In the genomic region with DNA sequence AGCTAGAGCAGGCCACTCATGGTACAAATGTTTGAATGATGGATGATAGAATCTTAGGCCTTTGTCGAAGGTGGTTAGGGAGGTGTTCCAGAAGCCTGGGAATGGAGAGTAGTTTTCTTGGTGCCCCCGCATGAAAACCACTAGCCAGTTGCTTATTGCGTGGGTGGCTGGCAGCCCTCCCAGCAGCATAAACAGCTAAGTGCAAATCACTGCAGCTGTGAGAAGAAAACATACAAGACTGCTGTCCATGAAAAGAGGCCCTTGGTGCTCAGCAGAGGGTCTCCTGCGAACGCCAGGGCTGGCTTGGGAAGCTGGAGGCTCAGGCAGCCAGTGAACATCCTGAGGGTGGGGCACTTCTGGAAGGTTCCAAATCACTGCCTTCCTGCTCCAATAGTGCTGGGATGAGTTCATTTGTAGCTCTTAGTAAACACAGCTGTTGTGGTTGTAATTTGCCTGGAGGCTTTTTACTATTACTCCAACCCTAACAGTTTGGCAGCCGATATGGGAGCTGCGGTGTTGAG, we compare ENCODE assay signal across 11 cellular contexts.
DNase-seq lines count a peak whose midpoint lies in the region; TF ChIP-seq lines count a peak whose summit lies in the region.
"Had no signal": no experiment of that assay in that cellular context is flagged by ENCODE, and none has a peak within 500 bp of the region (broad histone marks: within the 10 kb centered on the region; RNA-seq: fewer than 3 reads in every experiment).

No MANE protein-coding gene starts in this region.

- no peak overlapping the region for H3K4me2 ChIP-seq in mammary epithelial cell (ENCODE audit: insufficient read depth, low read depth, low read length)
- no peak overlapping the region for H3K4me2 ChIP-seq in PC-9
- H3K4me2 ChIP-seq: A549 had no signal

- intact Hi-C loops in mammary epithelial cell (cut with micrococcal nuclease), result no loop called here
- intact Hi-C loops in PC-9 (cut with micrococcal nuclease; ENCODE audit: unreplicated experiment), result no loop called here

- H2AFZ ChIP-seq in mammary epithelial cell (ENCODE audit: low read depth, low read length) (no peak overlapping the region), PC-9 (no peak overlapping the region)

- H3K9me3 ChIP-seq in mammary epithelial cell (replicated peaks; ENCODE audit: insufficient read depth, low read length) (no peaks in the 10 kb centered on the region), PC-9 (ENCODE audit: insufficient read depth, low read depth) (no peaks in the 10 kb centered on the region)
- H3K9me3 ChIP-seq: A549 had no signal

- 23% methylated on average over 7 of the region's 7 CpGs for WGBS in mammary epithelial cell (ENCODE audit: low coverage, missing lambda C conversion rate)

- POLR2A ChIA-PET in PC-9 (lab: Charles Lee; ENCODE audit: unreplicated experiment), result no interaction called here

- TF ChIP-seq CTCF in mammary epithelial cell (conservative IDR thresholded peaks at IDR 0.05 in 1 of 2, IDR thresholded peaks at IDR 0.05 in 1 of 2; ENCODE audit: extremely low read depth in 1 of 2, insufficient read depth in 1 of 2, low read depth in 1 of 2, low read length in 2 of 2) (no peak), PC-9 (conservative IDR thresholded peaks at IDR 0.05) (no peak)

- H3K9ac ChIP-seq in mammary epithelial cell (ENCODE audit: insufficient read depth, low read length), result no peak overlapping the region

- no peaks in the 10 kb centered on the region for H3K27me3 ChIP-seq in mammary epithelial cell (ENCODE audit: insufficient read depth, low read length)
- no peaks in the 10 kb centered on the region for H3K27me3 ChIP-seq in PC-9 (ENCODE audit: insufficient read depth, low read depth)

- peak; percentile 27 for DNase-seq in NCI-H748 (lab: John Stamatoyannopoulos, UW; ENCODE audit: unreplicated experiment)
- DNase-seq in NCI-H748 treated with DMSO at 0.1 percent for 48 hours (lab: John Stamatoyannopoulos, UW), result no peak
- peak; percentile 85 for DNase-seq in mammary epithelial cell
- DNase-seq in left kidney (ENCODE audit: low read depth, low spot score), result peak; percentile 41
- no peak for DNase-seq in PC-9
- DNase-seq in NCI-H1105 (lab: John Stamatoyannopoulos, UW), result no peak
- no peak for DNase-seq in NCI-H524 treated with DMSO at 0.1 percent for 48 hours (lab: John Stamatoyannopoulos, UW)
- DNase-seq in activated effector memory CD4-positive, alpha-beta T cell treated with Interleukin-2 at 50 U/mL for 16 hours, result no peak
- DNase-seq: NCI-H1930, WERI-Rb-1 had no signal

- H3K27ac ChIP-seq in mammary epithelial cell (ENCODE audit: insufficient read depth, low read depth, low read length) (no peak overlapping the region), PC-9 (no peak overlapping the region)
- H3K27ac ChIP-seq: A549, WERI-Rb-1 had no signal

- CTCF ChIA-PET in mammary epithelial cell (lab: Charles Lee; ENCODE audit: low non-redundant PET) (no interaction called here), PC-9 (lab: Charles Lee) (no interaction called here)

- BruUV-seq in mammary epithelial cell (replicated peaks; lab: Mats Ljungman, UMichigan) (no TSS peak), PC-9 (replicated peaks; lab: Mats Ljungman, UMichigan) (no TSS peak)

- dilution Hi-C loops in mammary epithelial cell (cut with HindIII; ENCODE audit: low sequenced_read_pairs), result no loop called here

- no peaks in the 10 kb centered on the region for H3K9me2 ChIP-seq in PC-9 (ENCODE audit: insufficient read depth)

- H3K36me3 ChIP-seq in mammary epithelial cell (ENCODE audit: insufficient read depth, low read length) (no peaks in the 10 kb centered on the region), PC-9 (ENCODE audit: low read depth) (no peaks in the 10 kb centered on the region)

- H3F3A ChIP-seq in PC-9 (ENCODE audit: insufficient read depth, low read depth), result no peaks in the 10 kb centered on the region

- in situ Hi-C loops in mammary epithelial cell (cut with MboI; ENCODE audit: low sequenced_read_pairs in 2 of 2), result no loop called here

- H3K4me1 ChIP-seq in mammary epithelial cell (ENCODE audit: insufficient read depth, low read length) (peaks cover 39% of the 10 kb centered on the region), PC-9 (replicated peaks; ENCODE audit: insufficient read depth) (no peaks in the 10 kb centered on the region)
- H3K4me1 ChIP-seq: A549 had no signal

- H4K20me1 ChIP-seq in mammary epithelial cell (ENCODE audit: insufficient read depth, low read length), result no peaks in the 10 kb centered on the region
- no peaks in the 10 kb centered on the region for H4K20me1 ChIP-seq in PC-9 (ENCODE audit: insufficient read depth)

- H3K4me3 ChIP-seq in mammary epithelial cell (replicated peaks in 1 of 3; ENCODE audit: insufficient read depth in 1 of 3, low read depth in 2 of 3, low read length in 3 of 3), result no peak overlapping the region
- H3K4me3 ChIP-seq in PC-9, result no peak overlapping the region
- H3K4me3 ChIP-seq: A549 had no signal

- H3K79me2 ChIP-seq in mammary epithelial cell (ENCODE audit: insufficient read depth, low read length), result no peaks in the 10 kb centered on the region
- no peaks in the 10 kb centered on the region for H3K79me2 ChIP-seq in PC-9 (ENCODE audit: low read depth)

Comparison
In these comparisons a context has a peak if more than half of its experiments do, and no peak if none do; other contexts are left out.
1. DNase-seq: peak in NCI-H748 (single experiment), mammary epithelial cell (single experiment) and left kidney (single experiment); none in NCI-H748 treated with DMSO at 0.1 percent for 48 hours (single experiment), PC-9 (0 of 2), NCI-H1105 (single experiment), NCI-H524 treated with DMSO at 0.1 percent for 48 hours (single experiment) and activated effector memory CD4-positive, alpha-beta T cell treated with Interleukin-2 at 50 U/mL for 16 hours (single experiment).